Comparison of ENCODE assay signal across 17 cellular contexts in genomic region chr20:54633374-54633773, GRCh38.
A peak's percentile ranks its signal among the peaks of the same experiment; 100 is the strongest.
DNase-seq lines count a peak whose midpoint lies in the region; ATAC-seq and TF ChIP-seq lines count a peak whose summit lies in the region.
"Had no signal": no experiment of that assay in that cellular context is flagged by ENCODE, and none has a peak within 500 bp of the region (broad histone marks: within the 10 kb centered on the region; RNA-seq: fewer than 3 reads in every experiment).

No MANE protein-coding gene starts in this region.

- TF ChIP-seq EP300 in esophagus muscularis mucosa (IDR thresholded peaks at IDR 0.05): no peak

- no peaks in the 10 kb centered on the region for H4K20me1 ChIP-seq in MM.1S (ENCODE audit: insufficient read depth, low read length)

- intact Hi-C loops in activated naive CD4-positive, alpha-beta T cell treated with anti-CD3 and anti-CD28 coated beads for 36 hours (cut with micrococcal nuclease): no loop called here
- intact Hi-C loops in esophagus muscularis mucosa (cut with DNase I): no loop called here

- H3K9me2 ChIP-seq in MM.1S (replicated peaks; ENCODE audit: insufficient read depth, low read length): no peaks in the 10 kb centered on the region

- TF ChIP-seq POLR2A in esophagus muscularis mucosa (IDR thresholded peaks at IDR 0.05; ENCODE audit: low read depth): no peak

- H3K4me1 ChIP-seq in MM.1S (ENCODE audit: low read length) (peaks cover 10% of the 10 kb centered on the region), esophagus muscularis mucosa (no peaks in the 10 kb centered on the region)
- H3K4me1 ChIP-seq: heart right ventricle, parathyroid adenoma had no signal

- CTCF ChIA-PET in activated naive CD4-positive, alpha-beta T cell treated with anti-CD3 and anti-CD28 coated beads for 36 hours (lab: Charles Lee): no interaction called here

- H3K27ac ChIP-seq in MM.1S (ENCODE audit: low read length): peak overlapping the region; percentile 70; the same call in 1 of the 2 replicates
- H3K27ac ChIP-seq in esophagus muscularis mucosa (replicated peaks in 1 of 4): no peak overlapping the region
- H3K27ac ChIP-seq: epithelial cell of prostate, heart right ventricle, parathyroid adenoma had no signal

- H3K9me3 ChIP-seq in MM.1S (replicated peaks; ENCODE audit: insufficient read depth, low read length): no peaks in the 10 kb centered on the region
- H3K9me3 ChIP-seq in esophagus muscularis mucosa: no peaks in the 10 kb centered on the region
- H3K9me3 ChIP-seq: heart right ventricle, mucosa of descending colon had no signal

- TF ChIP-seq CTCF in GM13977 (IDR thresholded peaks at IDR 0.05; ENCODE audit: extremely low read depth, insufficient read depth, missing control alignments): no peak
- TF ChIP-seq CTCF in MM.1S (IDR thresholded peaks at IDR 0.05; ENCODE audit: low read length): no peak
- TF ChIP-seq CTCF in esophagus muscularis mucosa (IDR thresholded peaks at IDR 0.05): no peak
- TF ChIP-seq CTCF in omental fat pad (IDR thresholded peaks at IDR 0.05): no peak

- H2AFZ ChIP-seq in MM.1S (ENCODE audit: low read length): peak overlapping the region; percentile 64
- H2AFZ ChIP-seq: parathyroid adenoma had no signal

- 85% methylated on average over 4 of the region's 4 CpGs for WGBS in esophagus muscularis mucosa

- no peaks in the 10 kb centered on the region for H3K4me1 Mint-ChIP-seq in activated naive CD4-positive, alpha-beta T cell treated with anti-CD3 and anti-CD28 coated beads for 36 hours (ENCODE audit: low read depth)
- H3K4me1 Mint-ChIP-seq: activated CD4-positive, alpha-beta T cell treated with anti-CD3 and anti-CD28 coated beads for 36 hours; CD8-positive, alpha-beta memory T cell had no signal

- H3K36me3 ChIP-seq in MM.1S (replicated peaks; ENCODE audit: insufficient read depth, low read length) (no peaks in the 10 kb centered on the region), esophagus muscularis mucosa (no peaks in the 10 kb centered on the region)
- H3K36me3 ChIP-seq: heart right ventricle had no signal

- no peaks in the 10 kb centered on the region for H3K79me2 ChIP-seq in MM.1S (ENCODE audit: low read length)
- H3K79me2 ChIP-seq: parathyroid adenoma had no signal

- H3K4me3 ChIP-seq in MM.1S (ENCODE audit: low read length): peak overlapping the region; percentile 38
- H3K4me3 ChIP-seq in esophagus muscularis mucosa: no peak overlapping the region
- H3K4me3 ChIP-seq: heart right ventricle, mucosa of descending colon had no signal

- ATAC-seq in GM21360 (IDR thresholded peaks at IDR 0.05; ENCODE audit: unreplicated experiment) (peak; percentile 60), HG02885 (IDR thresholded peaks at IDR 0.05; ENCODE audit: poor library complexity, unreplicated experiment) (peak; percentile 61), GM19328 (IDR thresholded peaks at IDR 0.05; ENCODE audit: unreplicated experiment) (no peak), omental fat pad (ENCODE audit: low FRiP score) (no peak)
- ATAC-seq: activated CD4-positive, alpha-beta T cell treated with anti-CD3 and anti-CD28 coated beads for 36 hours; HCT116; heart right ventricle; mucosa of descending colon had no signal

- H3K27me3 Mint-ChIP-seq in activated naive CD4-positive, alpha-beta T cell treated with anti-CD3 and anti-CD28 coated beads for 36 hours (ENCODE audit: low read depth): peaks cover 24% of the 10 kb centered on the region

- peak overlapping the region; percentile 63 for H3K4me2 ChIP-seq in MM.1S (ENCODE audit: low read depth, low read length)

- no peak overlapping the region for H3K4me3 Mint-ChIP-seq in activated naive CD4-positive, alpha-beta T cell treated with anti-CD3 and anti-CD28 coated beads for 36 hours
- H3K4me3 Mint-ChIP-seq: activated CD4-positive, alpha-beta T cell treated with anti-CD3 and anti-CD28 coated beads for 36 hours; CD8-positive, alpha-beta memory T cell had no signal

- in situ Hi-C loops in GM13977 (cut with MboI; ENCODE audit: low pct_unique_long_range_greater_than_20kb, low sequenced_read_pairs, unreplicated experiment): loop anchor here (25.0 kb wide), 2 partner anchors 521 to 1071 kb away; no protein-coding TSS in a partner anchor

- no peaks in the 10 kb centered on the region for H3K36me3 Mint-ChIP-seq in activated naive CD4-positive, alpha-beta T cell treated with anti-CD3 and anti-CD28 coated beads for 36 hours (ENCODE audit: low read depth)
- H3K36me3 Mint-ChIP-seq: CD8-positive, alpha-beta memory T cell had no signal

- no peaks in the 10 kb centered on the region for H3K27me3 ChIP-seq in MM.1S (replicated peaks; ENCODE audit: insufficient read depth, low read length)
- no peaks in the 10 kb centered on the region for H3K27me3 ChIP-seq in esophagus muscularis mucosa
- H3K27me3 ChIP-seq: heart right ventricle had no signal

- H3F3A ChIP-seq in MM.1S (ENCODE audit: insufficient read depth, low read length): peaks cover 12% of the 10 kb centered on the region; the same call in 1 of the 2 replicates

- DNase-seq in GM13977 (ENCODE audit: low spot score): peak; percentile 25
- peak; percentile 27 for DNase-seq in MM.1S
- DNase-seq in activated naive CD4-positive, alpha-beta T cell treated with anti-CD3 and anti-CD28 coated beads for 36 hours: no peak
- DNase-seq in esophagus muscularis mucosa (ENCODE audit: extremely low spot score): no peak
- DNase-seq in omental fat pad (ENCODE audit: low spot score): no peak
- DNase-seq: activated CD4-positive, alpha-beta T cell treated with anti-CD3 and anti-CD28 coated beads for 36 hours; CD8-positive, alpha-beta memory T cell; heart right ventricle; mucosa of descending colon; NCI-H1930; T-helper 2 cell had no signal

- H3K9ac ChIP-seq in MM.1S (ENCODE audit: low read length): peak overlapping the region; percentile 41; the same call in 1 of the 2 replicates
- H3K9ac ChIP-seq: parathyroid adenoma had no signal

- no peaks in the 10 kb centered on the region for H3K9me3 Mint-ChIP-seq in activated naive CD4-positive, alpha-beta T cell treated with anti-CD3 and anti-CD28 coated beads for 36 hours

- no peak overlapping the region for H3K27ac Mint-ChIP-seq in activated naive CD4-positive, alpha-beta T cell treated with anti-CD3 and anti-CD28 coated beads for 36 hours
- H3K27ac Mint-ChIP-seq: activated CD4-positive, alpha-beta T cell treated with anti-CD3 and anti-CD28 coated beads for 36 hours; CD8-positive, alpha-beta memory T cell had no signal

Comparison
In these comparisons a context has a peak if more than half of its experiments do, and no peak if none do; other contexts are left out.
1. DNase-seq: peak in GM13977 (single experiment) and MM.1S (single experiment); none in activated naive CD4-positive, alpha-beta T cell treated with anti-CD3 and anti-CD28 coated beads for 36 hours (single experiment), esophagus muscularis mucosa (single experiment) and omental fat pad (single experiment).
2. ATAC-seq: peak in GM21360 (single experiment) and HG02885 (single experiment); none in GM19328 (single experiment) and omental fat pad (single experiment).